In the genomic region with DNA sequence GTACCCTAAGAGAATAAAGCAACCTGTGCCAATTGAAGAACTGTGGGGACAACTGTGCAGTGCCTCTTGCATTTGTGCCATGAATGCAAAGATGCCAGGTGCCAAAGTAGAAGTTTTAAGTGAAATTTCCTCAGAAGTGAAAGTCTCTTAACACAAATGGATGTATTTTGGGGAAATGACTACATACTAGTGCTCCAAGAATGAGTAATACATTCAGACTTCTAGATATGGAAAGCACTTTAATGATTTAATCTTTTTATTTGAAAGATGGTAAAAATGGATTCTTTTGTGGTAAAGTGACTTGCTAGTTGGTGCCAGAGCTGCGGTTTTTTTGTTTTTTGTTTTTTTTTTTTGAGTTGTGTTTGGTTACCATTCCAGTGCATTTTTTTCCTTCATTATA, we compare ENCODE assay signal across 20 cellular contexts. TPM values are rescaled to one million over a fixed set of nuclear protein-coding genes. Genes with fewer than 3 reads are reported as not detected.
DNase-seq lines count a peak whose midpoint lies in the region; ATAC-seq, FAIRE-seq and TF ChIP-seq lines count a peak whose summit lies in the region.
"Had no signal": no experiment of that assay in that cellular context is flagged by ENCODE, and none has a peak within 500 bp of the region (broad histone marks: within the 10 kb centered on the region; RNA-seq: fewer than 3 reads in every experiment).

No MANE protein-coding gene starts in this region.

- H3K4me1 ChIP-seq in IMR-90 (ENCODE audit: control insufficient read depth, insufficient read depth, low read length) (peaks cover 6% of the 10 kb centered on the region), GM12878 (ENCODE audit: control insufficient read depth, insufficient read depth, low read length) (no peaks in the 10 kb centered on the region), osteoblast (ENCODE audit: insufficient read depth, low read length) (peaks cover 14% of the 10 kb centered on the region)
- H3K4me1 ChIP-seq: testis had no signal

- H3K9me3 ChIP-seq in IMR-90 (ENCODE audit: control insufficient read depth, insufficient read depth, low read length) (no peaks in the 10 kb centered on the region), GM12878 (replicated peaks; ENCODE audit: control insufficient read depth, insufficient read depth, low read length) (no peaks in the 10 kb centered on the region), osteoblast (ENCODE audit: low read depth, low read length) (no peaks in the 10 kb centered on the region)
- H3K9me3 ChIP-seq: neutrophil, testis had no signal

- SMC1A ChIA-PET in GM12878 (lab: Charles Lee; ENCODE audit: uncharacterized antibody, unreplicated experiment) = no interaction called here

- H3K18ac ChIP-seq in IMR-90 (ENCODE audit: low read depth, low read length) = no peak overlapping the region

- no peak for TF ChIP-seq POLR2A in IMR-90 (IDR thresholded peaks at IDR 0.05; ENCODE audit: low read depth, low read length)
- TF ChIP-seq POLR2A in GM12878 (IDR thresholded peaks at IDR 0.05; ENCODE audit: low read depth, low read length) = no peak

- FAIRE-seq in GM12878 (lab: Jason Lieb, UNC) = no peak

- no peak overlapping the region for H2BK15ac ChIP-seq in IMR-90 (ENCODE audit: low read depth, low read length)

- TF ChIP-seq CTCF in BJ (IDR thresholded peaks at IDR 0.05; ENCODE audit: insufficient read depth, low read depth, low read length) = no peak
- TF ChIP-seq CTCF in IMR-90 (conservative IDR thresholded peaks at IDR 0.05; ENCODE audit: low read depth, low read length) = no peak
- no peak for TF ChIP-seq CTCF in GM12878 (IDR thresholded peaks at IDR 0.05 in 2 of 3, conservative IDR thresholded peaks at IDR 0.05 in 1 of 3; ENCODE audit: control insufficient read depth in 2 of 3, extremely low read depth in 1 of 3, insufficient read depth in 1 of 3, low read depth in 3 of 3, low read length in 3 of 3)
- TF ChIP-seq CTCF in osteoblast (IDR thresholded peaks at IDR 0.05; ENCODE audit: extremely low read depth, low read depth, low read length) = no peak
- no peak for TF ChIP-seq CTCF in GM10266 (IDR thresholded peaks at IDR 0.05; ENCODE audit: control insufficient read depth, insufficient read depth, low read depth, missing control alignments)

- H2AK5ac ChIP-seq in IMR-90 (ENCODE audit: low read depth, low read length) = no peak overlapping the region

- no peak overlapping the region for H4K91ac ChIP-seq in IMR-90 (ENCODE audit: insufficient read depth, low read depth, low read length)

- no peak overlapping the region for H3K23ac ChIP-seq in IMR-90 (ENCODE audit: low read depth, low read length)

- H4K20me1 ChIP-seq in IMR-90 (ENCODE audit: insufficient read depth, low read length) = peaks cover 19% of the 10 kb centered on the region; the same call in 1 of the 2 replicates
- no peaks in the 10 kb centered on the region for H4K20me1 ChIP-seq in GM12878 (ENCODE audit: control insufficient read depth, insufficient read depth)
- peaks cover 29% of the 10 kb centered on the region for H4K20me1 ChIP-seq in osteoblast (ENCODE audit: insufficient read depth, low read length)

- no peaks in the 10 kb centered on the region for H3K27me3 ChIP-seq in BJ (ENCODE audit: control insufficient read depth, insufficient read depth, low read length)
- no peaks in the 10 kb centered on the region for H3K27me3 ChIP-seq in IMR-90 (ENCODE audit: control insufficient read depth, insufficient read depth, low read length)
- no peaks in the 10 kb centered on the region for H3K27me3 ChIP-seq in GM12878 (replicated peaks in 1 of 2; ENCODE audit: control insufficient read depth in 2 of 2, insufficient read depth in 2 of 2, low read length in 1 of 2)
- H3K27me3 ChIP-seq in osteoblast (ENCODE audit: insufficient read depth, low read length) = no peaks in the 10 kb centered on the region
- H3K27me3 ChIP-seq: neutrophil, testis had no signal

- no peak overlapping the region for H3K56ac ChIP-seq in IMR-90 (ENCODE audit: extremely low read depth, insufficient read depth, low read length)

- ATAC-seq in IMR-90 (ENCODE audit: low read depth) (peak; percentile 76), GM12878 (no peak)
- ATAC-seq: activated CD8-positive, alpha-beta T cell treated with anti-CD3 and anti-CD28 coated beads, Interleukin-2, amount 10 ng/mL, durations not matched to agents 7 days and 5 days; activated T-helper 17 cell treated with anti-CD3 and anti-CD28 coated beads, Interleukin-2, amount 50 U/mL, for 72 hours; left cardiac atrium; sciatic nerve had no signal

- peak; percentile 81 for DNase-seq in BJ (ENCODE audit: low read depth)
- peak; percentile 86 for DNase-seq in IMR-90
- DNase-seq in GM12878 (ENCODE audit: low read depth, low spot score) = no peak
- DNase-seq in osteoblast (ENCODE audit: insufficient read length, low spot score, missing footprints) = peak; percentile 74
- no peak for DNase-seq in substantia nigra (lab: John Stamatoyannopoulos, UW)
- DNase-seq in GM10266 (ENCODE audit: extremely low spot score) = no peak
- no peak for DNase-seq in activated effector memory CD4-positive, alpha-beta T cell treated with Interleukin-2 at 50 U/mL for 16 hours
- DNase-seq: activated CD8-positive, alpha-beta T cell treated with anti-CD3 and anti-CD28 coated beads, Interleukin-2, amount 10 ng/mL, durations not matched to agents 7 days and 5 days; aorta; erythroblast; KBM-7; left cardiac atrium; NCI-H2171; NCI-H82; stimulated activated CD4-positive, alpha-beta T cell treated with anti-CD3 and anti-CD28 coated beads, Interleukin-2, amount 100 ng/mL, for 48 hours; testis had no signal

- CTCF ChIA-PET in BJ (lab: Yijun Ruan, JAX) = interaction anchor here (1.3 to 1.6 kb wide), 2 partner anchors 13 to 23 kb away, joined by 3 to 4 read pairs; no protein-coding TSS in a partner anchor
- CTCF ChIA-PET in IMR-90 (lab: Yijun Ruan, JAX) = interaction anchor here (1.0 to 1.1 kb wide), 2 partner anchors 12 to 23 kb away, joined by 3 read pairs; no protein-coding TSS in a partner anchor
- CTCF ChIA-PET in GM12878 (lab: Yijun Ruan, JAX) = no interaction called here

- POLR2A ChIA-PET in BJ (lab: Charles Lee) = interaction anchor here (0.6 kb wide), 1 partner anchor 48 kb away, joined by 3 read pairs; no protein-coding TSS in a partner anchor
- POLR2A ChIA-PET in IMR-90 (lab: Charles Lee; ENCODE audit: unreplicated experiment) = no interaction called here
- POLR2A ChIA-PET in GM12878 (lab: Charles Lee) = no interaction called here

- peak overlapping the region; percentile 76; the same call in 1 of the 2 replicates for H3K27ac ChIP-seq in IMR-90 (ENCODE audit: insufficient read depth, low read length)
- no peak overlapping the region for H3K27ac ChIP-seq in GM12878 (ENCODE audit: control insufficient read depth, insufficient read depth)
- peak overlapping the region; percentile 60 for H3K27ac ChIP-seq in osteoblast (ENCODE audit: low read depth, low read length)
- no peak overlapping the region for H3K27ac ChIP-seq in substantia nigra (ENCODE audit: low read depth, low read length, poor library complexity, severe bottlenecking)
- H3K27ac ChIP-seq: neutrophil, testis, VCaP had no signal

- intact Hi-C loops in IMR-90 (cut with micrococcal nuclease) (no loop called here), GM12878 (cut with micrococcal nuclease; ENCODE audit: unreplicated experiment) (no loop called here)

- peaks cover 10% of the 10 kb centered on the region for H3K9me1 ChIP-seq in IMR-90 (ENCODE audit: insufficient read depth, low read length)

- no peak overlapping the region for H2AK9ac ChIP-seq in IMR-90 (replicated peaks; ENCODE audit: low read depth, low read length, poor library complexity)

- peaks cover 6% of the 10 kb centered on the region for H3K36me3 ChIP-seq in BJ (ENCODE audit: control insufficient read depth, insufficient read depth, low read length)
- peaks cover 25% of the 10 kb centered on the region for H3K36me3 ChIP-seq in IMR-90 (ENCODE audit: control insufficient read depth, insufficient read depth, low read length)
- peaks cover 9 to 44% of the 10 kb centered on the region in 2 experiments for H3K36me3 ChIP-seq in GM12878 (ENCODE audit: control insufficient read depth in 2 of 2, insufficient read depth in 2 of 2, low read length in 1 of 2)
- peaks cover 42% of the 10 kb centered on the region for H3K36me3 ChIP-seq in osteoblast (ENCODE audit: insufficient read depth, low read length)

- H2AFZ ChIP-seq in IMR-90 (replicated peaks; ENCODE audit: low read length, poor library complexity) (no peak overlapping the region), GM12878 (ENCODE audit: control insufficient read depth, low read depth, low read length) (no peak overlapping the region), osteoblast (ENCODE audit: low read length) (no peak overlapping the region)

- H4K8ac ChIP-seq in IMR-90 (ENCODE audit: low read depth in 2 of 2, low read length in 2 of 2) = no peak overlapping the region

- in situ Hi-C loops in IMR-90 (cut with MboI; ENCODE audit: low sequenced_read_pairs) (no loop called here), GM12878 (cut with MboI) (no loop called here)

- no peak overlapping the region for H2BK120ac ChIP-seq in IMR-90 (ENCODE audit: low read depth, low read length)

- RAD21 ChIA-PET in GM12878 (lab: Charles Lee; ENCODE audit: unreplicated experiment) = no interaction called here

- H3K4me2 ChIP-seq in IMR-90 (ENCODE audit: low read depth, low read length) = peak overlapping the region; percentile 80
- H3K4me2 ChIP-seq in GM12878 (ENCODE audit: control insufficient read depth, insufficient read depth) = no peak overlapping the region
- peak overlapping the region; percentile 79 for H3K4me2 ChIP-seq in osteoblast (ENCODE audit: insufficient read depth, low read length)

- H3K9ac ChIP-seq in IMR-90 (ENCODE audit: low read depth, low read length) (no peak overlapping the region), GM12878 (ENCODE audit: control insufficient read depth, insufficient read depth, low read length) (no peak overlapping the region)

- H3K4me3 ChIP-seq in BJ (ENCODE audit: low read depth, low read length) (no peak overlapping the region), IMR-90 (ENCODE audit: insufficient read depth, low read depth, low read length) (no peak overlapping the region), GM12878 (no peak overlapping the region), osteoblast (ENCODE audit: insufficient read depth, low read length) (no peak overlapping the region)
- H3K4me3 ChIP-seq: testis had no signal

- TF ChIP-seq EP300 in GM12878 (IDR thresholded peaks at IDR 0.05; ENCODE audit: borderline replicate concordance in 1 of 2, control insufficient read depth in 1 of 2, low read depth in 2 of 2, low read length in 2 of 2) = no peak

- TF ChIP-seq RAD21 in IMR-90 (IDR thresholded peaks at IDR 0.05; ENCODE audit: low read length) = no peak
- no peak for TF ChIP-seq RAD21 in GM12878 (IDR thresholded peaks at IDR 0.05; ENCODE audit: insufficient read depth, low read depth, low read length)

- H3K79me1 ChIP-seq in IMR-90 (ENCODE audit: low read depth in 1 of 2, low read length in 2 of 2) = peaks cover 8 to 33% of the 10 kb centered on the region in 2 experiments

- H4K5ac ChIP-seq in IMR-90 (ENCODE audit: low read depth, low read length) = no peak overlapping the region

- H3K79me2 ChIP-seq in GM12878 (ENCODE audit: control insufficient read depth, insufficient read depth, low read length) = no peaks in the 10 kb centered on the region; the same call in none of the 2 replicates
- H3K79me2 ChIP-seq in osteoblast (ENCODE audit: insufficient read depth, low read length) = peaks cover 29% of the 10 kb centered on the region

- peak overlapping the region; percentile 42; the same call in 1 of the 2 replicates for H3K4ac ChIP-seq in IMR-90 (ENCODE audit: low read depth, low read length)

- H2BK5ac ChIP-seq in IMR-90 (ENCODE audit: low read depth, low read length, poor library complexity, severe bottlenecking) = peak overlapping the region; percentile 60

- BruUV-seq in IMR-90 (replicated peaks; lab: Mats Ljungman, UMichigan) (no TSS peak), GM12878 (replicated peaks; lab: Mats Ljungman, UMichigan) (no TSS peak)

- H2BK20ac ChIP-seq in IMR-90 (ENCODE audit: low read depth, low read length) = no peak overlapping the region

- no CpG with 5 or more reads among the region's 1 CpG for WGBS in IMR-90 (ENCODE audit: extremely low coverage in 2 of 2, insufficient read length in 1 of 2), 2 experiments
- 58% methylated on average over 1 of the region's 1 CpG for WGBS in GM12878 (ENCODE audit: insufficient coverage, insufficient replicate concordance, low lambda C conversion rate, missing lambda C conversion rate)

- dilution Hi-C loops in IMR-90 (cut with HindIII; ENCODE audit: low sequenced_read_pairs, unreplicated experiment) = no loop called here

- H3K14ac ChIP-seq in IMR-90 (replicated peaks; ENCODE audit: low read depth, low read length) = no peak overlapping the region

RNA-seq across cellular contexts. Expression of a gene that starts 15.0 kb away (rescaled TPM):
- polyA plus RNA-seq in BJ (2011; rRNA removed) = 6.8 and 14.1 TPM in 2 replicates
- polyA minus RNA-seq in BJ (2011; rRNA and poly(A)+ RNA removed) = 2.7 and 3.6 TPM in 2 replicates
- 22.4 and 43.9 TPM in 2 replicates for total RNA-seq in IMR-90 (2012; rRNA removed)
- 15.5 and 17.7 TPM in 2 replicates for polyA plus RNA-seq in IMR-90 (2012; rRNA removed)
- polyA plus RNA-seq in IMR-90 (2012; cell fraction: cytosol; rRNA removed) = 5.7 and 9.0 TPM in 2 replicates
- polyA plus RNA-seq in IMR-90 (2012; cell fraction: nucleus; rRNA removed; ENCODE audit: low replicate concordance) = 4.3 and 9.1 TPM in 2 replicates
- total RNA-seq in GM12878 (2013; cell fraction: nucleolus; rRNA removed) = 50.0 and 50.5 TPM in 2 replicates
- 58.4 and 72.8 TPM in 2 replicates for total RNA-seq in GM12878 (2014; rRNA removed)
- 63.0 and 65.7 TPM in 2 replicates for total RNA-seq in GM12878 (2014; rRNA removed; fragmentation: Illumina TruSeq; extraction: Trizol)
- total RNA-seq in GM12878 (2021) = 54.9 and 62.4 TPM in 2 replicates
- 24.8 TPM for polyA plus RNA-seq in GM12878 (2011; ENCODE audit: low read depth)
- 63.9 and 95.8 TPM in 2 replicates for polyA plus RNA-seq in GM12878 (2011; rRNA removed)
- 19.0 and 19.5 TPM in 2 replicates for polyA plus RNA-seq in GM12878 (2011; cell fraction: cytosol; rRNA removed)
- polyA plus RNA-seq in GM12878 (2011; cell fraction: nucleus; rRNA removed) = 23.6 and 34.1 TPM in 2 replicates
- 31.7 and 41.2 TPM in 2 replicates for polyA plus RNA-seq in GM12878 (2012)
- polyA plus RNA-seq in GM12878 (2014; fragmentation: Illumina TruSeq; extraction: Trizol) = 51.7 and 56.9 TPM in 2 replicates
- polyA plus RNA-seq in GM12878 (2014; fragmentation: Nextera tagmentation; extraction: Ambion mirVana) = 10 to 100 TPM; 31.0 to 59.2 TPM
- polyA plus RNA-seq in GM12878 (2014; rRNA removed) = 42.4 and 45.4 TPM in 2 replicates
- polyA plus RNA-seq in GM12878 (2016; fragmentation: Nextera tagmentation; extraction: Ambion mirVana) = 100 to 1,000 TPM; 102 to 111 TPM
- 14.3 and 16.8 TPM in 2 replicates for polyA minus RNA-seq in GM12878 (2011; rRNA and poly(A)+ RNA removed)
- 9.0 and 11.0 TPM in 2 replicates for polyA minus RNA-seq in GM12878 (2011; cell fraction: cytosol; rRNA and poly(A)+ RNA removed)
- 7.9 and 11.1 TPM in 2 replicates for polyA minus RNA-seq in GM12878 (2011; cell fraction: nucleus; rRNA and poly(A)+ RNA removed)
- 31.5 and 38.0 TPM in 2 replicates for total RNA-seq in osteoblast

RNA-seq across cellular contexts. Expression of a gene that starts 15.5 kb away (rescaled TPM):
- polyA plus RNA-seq in BJ (2011; rRNA removed) (2.8 and 5.5 TPM in 2 replicates), IMR-90 (2012; rRNA removed) (2.5 and 3.2 TPM in 2 replicates), GM12878 (2011; rRNA removed) (16.7 and 26.3 TPM in 2 replicates), GM12878 (2014; fragmentation: Illumina TruSeq; extraction: Trizol) (10.5 and 15.5 TPM in 2 replicates), GM12878 (2014; fragmentation: Nextera tagmentation; extraction: Ambion mirVana) (1 to 10 TPM; 1.3 to 2.0 TPM), GM12878 (2014; rRNA removed) (7.5 and 9.0 TPM in 2 replicates), GM12878 (2016; fragmentation: Nextera tagmentation; extraction: Ambion mirVana) (1 to 10 TPM; 2.8 to 3.5 TPM)
- polyA minus RNA-seq in BJ (2011; rRNA and poly(A)+ RNA removed) = 4.1 and 4.2 TPM in 2 replicates
- total RNA-seq in IMR-90 (2012; rRNA removed) (5.6 and 6.9 TPM in 2 replicates), GM12878 (2014; rRNA removed) (10.8 and 11.7 TPM in 2 replicates), GM12878 (2014; rRNA removed; fragmentation: Illumina TruSeq; extraction: Trizol) (10.0 and 12.6 TPM in 2 replicates), GM12878 (2021) (9.8 and 10.5 TPM in 2 replicates), osteoblast (13.3 and 16.3 TPM in 2 replicates)
- polyA plus RNA-seq in IMR-90 (2012; cell fraction: cytosol; rRNA removed) = 0.37 and 0.71 TPM in 2 replicates
- polyA plus RNA-seq in IMR-90 (2012; cell fraction: nucleus; rRNA removed; ENCODE audit: low replicate concordance) = 1.1 and 13.9 TPM in 2 replicates
- total RNA-seq in GM12878 (2013; cell fraction: nucleolus; rRNA removed) = 119 and 142 TPM in 2 replicates
- 4.1 TPM for polyA plus RNA-seq in GM12878 (2011; ENCODE audit: low read depth)
- polyA plus RNA-seq in GM12878 (2011; cell fraction: cytosol; rRNA removed) = 4.5 and 5.5 TPM in 2 replicates
- polyA plus RNA-seq in GM12878 (2011; cell fraction: nucleus; rRNA removed) = 16.0 and 19.2 TPM in 2 replicates
- 7.8 and 9.9 TPM in 2 replicates for polyA plus RNA-seq in GM12878 (2012)
- 18.6 and 21.7 TPM in 2 replicates for polyA minus RNA-seq in GM12878 (2011; rRNA and poly(A)+ RNA removed)
- 4.3 and 7.3 TPM in 2 replicates for polyA minus RNA-seq in GM12878 (2011; cell fraction: cytosol; rRNA and poly(A)+ RNA removed)
- polyA minus RNA-seq in GM12878 (2011; cell fraction: nucleus; rRNA and poly(A)+ RNA removed) = 30.9 and 32.7 TPM in 2 replicates

Comparison
In these comparisons a context has a peak if more than half of its experiments do, and no peak if none do; other contexts are left out.
1. DNase-seq: peak in BJ (single experiment), IMR-90 (single experiment) and osteoblast (single experiment); none in GM12878 (single experiment), substantia nigra (0 of 49), GM10266 (single experiment) and activated effector memory CD4-positive, alpha-beta T cell treated with Interleukin-2 at 50 U/mL for 16 hours (single experiment).
2. H3K27ac ChIP-seq: peak in IMR-90 (single experiment) and osteoblast (single experiment); none in GM12878 (single experiment) and substantia nigra (single experiment).